ENCODE assay signal across 8 cellular contexts in genomic region chr6:6546318-6547110, GRCh38. TPM values are rescaled to one million over a fixed set of nuclear protein-coding genes. Genes with fewer than 3 reads are reported as not detected.
DNase-seq lines count a peak whose midpoint lies in the region; ATAC-seq, FAIRE-seq and TF ChIP-seq lines count a peak whose summit lies in the region.

No MANE protein-coding gene starts in this region.

- ATAC-seq in GM19397 (IDR thresholded peaks at IDR 0.05; ENCODE audit: unreplicated experiment) (peak; percentile 57), HG03460 (IDR thresholded peaks at IDR 0.05; ENCODE audit: unreplicated experiment) (peak; percentile 53)

- H3K4me1 ChIP-seq in CD8-positive, alpha-beta memory T cell (ENCODE audit: insufficient read depth, low read length), result no peaks in the 10 kb centered on the region
- H3K4me1 ChIP-seq in colonic mucosa (peaks cover 10% of the 10 kb centered on the region), liver (ENCODE audit: control insufficient read depth in 4 of 4, insufficient read depth in 4 of 4, low read length in 3 of 4) (peaks cover 4 to 14% (median 11%) of the 10 kb centered on the region in 4 donors)

- peaks cover 48 to 54% of the 10 kb centered on the region in 2 donors for H3K27me3 Mint-ChIP-seq in CD8-positive, alpha-beta memory T cell
- peaks cover 81% of the 10 kb centered on the region for H3K27me3 Mint-ChIP-seq in T-helper 2 cell treated with Interferon-gamma antibody and Interleukin-4, amounts not matched to agents 5 μg/mL and 100 μg/mL, for 36 hours (ENCODE audit: low read depth)
- peaks cover 55% of the 10 kb centered on the region for H3K27me3 Mint-ChIP-seq in stimulated activated naive CD8-positive, alpha-beta T cell treated with anti-CD3 and anti-CD28 coated beads, Interleukin-15, Interleukin-2, amounts not matched to agents 100 ng/mL and 50 ng/mL, for 24 hours

- H3K4me1 Mint-ChIP-seq in CD8-positive, alpha-beta memory T cell, result peaks cover 5 to 14% (median 7%) of the 10 kb centered on the region in 3 donors
- peaks cover 4% of the 10 kb centered on the region for H3K4me1 Mint-ChIP-seq in T-helper 2 cell treated with Interferon-gamma antibody and Interleukin-4, amounts not matched to agents 5 μg/mL and 100 μg/mL, for 36 hours (ENCODE audit: low read depth)
- H3K4me1 Mint-ChIP-seq in stimulated activated naive CD8-positive, alpha-beta T cell treated with anti-CD3 and anti-CD28 coated beads, Interleukin-15, Interleukin-2, amounts not matched to agents 100 ng/mL and 50 ng/mL, for 24 hours (ENCODE audit: low read depth), result peaks cover 5% of the 10 kb centered on the region

- peak overlapping the region; percentile 0 to 88 (median 78) for H3K4me3 Mint-ChIP-seq in CD8-positive, alpha-beta memory T cell
- H3K4me3 Mint-ChIP-seq in T-helper 2 cell treated with Interferon-gamma antibody and Interleukin-4, amounts not matched to agents 5 μg/mL and 100 μg/mL, for 36 hours, result peak overlapping the region; percentile 71
- H3K4me3 Mint-ChIP-seq in stimulated activated naive CD8-positive, alpha-beta T cell treated with anti-CD3 and anti-CD28 coated beads, Interleukin-15, Interleukin-2, amounts not matched to agents 100 ng/mL and 50 ng/mL, for 24 hours, result peak overlapping the region; percentile 78

- FAIRE-seq in urothelium cell line (lab: Jason Lieb, UNC), result no peak

- no peak overlapping the region for H3K27ac ChIP-seq in CD8-positive, alpha-beta memory T cell (ENCODE audit: low read depth, low read length)
- no peak overlapping the region for H3K27ac ChIP-seq in colonic mucosa
- no peak overlapping the region for H3K27ac ChIP-seq in liver (ENCODE audit: low read depth in 1 of 2, low read length in 2 of 2)

- no peak overlapping the region for H3K9ac ChIP-seq in colonic mucosa (ENCODE audit: low read depth in 2 of 2, low read length in 2 of 2)
- H3K9ac ChIP-seq in liver (ENCODE audit: low read depth in 1 of 2, low read length in 2 of 2), result peak overlapping the region in 1 of 2 donors; percentile 1

- 1% methylated on average over 64 of the region's 64 CpGs for WGBS in liver

- H3K27ac Mint-ChIP-seq in CD8-positive, alpha-beta memory T cell, result peak overlapping the region in 1 of 8 donors; percentile 20
- H3K27ac Mint-ChIP-seq in T-helper 2 cell treated with Interferon-gamma antibody and Interleukin-4, amounts not matched to agents 5 μg/mL and 100 μg/mL, for 36 hours, result no peak overlapping the region
- peak overlapping the region; percentile 22 for H3K27ac Mint-ChIP-seq in stimulated activated naive CD8-positive, alpha-beta T cell treated with anti-CD3 and anti-CD28 coated beads, Interleukin-15, Interleukin-2, amounts not matched to agents 100 ng/mL and 50 ng/mL, for 24 hours

- no peaks in the 10 kb centered on the region for H3K36me3 Mint-ChIP-seq in CD8-positive, alpha-beta memory T cell
- H3K36me3 Mint-ChIP-seq in T-helper 2 cell treated with Interferon-gamma antibody and Interleukin-4, amounts not matched to agents 5 μg/mL and 100 μg/mL, for 36 hours (ENCODE audit: low read depth), result no peaks in the 10 kb centered on the region
- no peaks in the 10 kb centered on the region for H3K36me3 Mint-ChIP-seq in stimulated activated naive CD8-positive, alpha-beta T cell treated with anti-CD3 and anti-CD28 coated beads, Interleukin-15, Interleukin-2, amounts not matched to agents 100 ng/mL and 50 ng/mL, for 24 hours (ENCODE audit: low read depth)

- TF ChIP-seq RAD21 in liver (IDR thresholded peaks at IDR 0.05), result no peak

- peaks cover 25% of the 10 kb centered on the region for H3K27me3 ChIP-seq in CD8-positive, alpha-beta memory T cell (ENCODE audit: insufficient read depth, low read length, poor library complexity, severe bottlenecking)
- peaks cover 23% of the 10 kb centered on the region for H3K27me3 ChIP-seq in colonic mucosa
- peaks cover 0 to 17% (median 6%) of the 10 kb centered on the region in 4 donors for H3K27me3 ChIP-seq in liver (ENCODE audit: control insufficient read depth in 4 of 4, insufficient read depth in 4 of 4, low read length in 3 of 4)

- no peaks in the 10 kb centered on the region for H3K9me3 ChIP-seq in CD8-positive, alpha-beta memory T cell (ENCODE audit: low read length)
- H3K9me3 ChIP-seq in colonic mucosa (no peaks in the 10 kb centered on the region), liver (ENCODE audit: control insufficient read depth in 4 of 4, low read length in 3 of 4) (no peaks in the 10 kb centered on the region)

- no peak for TF ChIP-seq CTCF in colonic mucosa (IDR thresholded peaks at IDR 0.05)
- TF ChIP-seq CTCF in liver (IDR thresholded peaks at IDR 0.05; ENCODE audit: low read depth, low read length, missing input control), result no peak

- peak overlapping the region; percentile 52 for H3K4me3 ChIP-seq in CD8-positive, alpha-beta memory T cell (ENCODE audit: low read length)
- H3K4me3 ChIP-seq in colonic mucosa (peak overlapping the region; percentile 31), liver (ENCODE audit: low read depth in 1 of 3, low read length in 3 of 3) (peak overlapping the region in 2 of 3 donors; percentile 42 to 55)

- H3K36me3 ChIP-seq in CD8-positive, alpha-beta memory T cell (ENCODE audit: insufficient read depth, low read length), result no peaks in the 10 kb centered on the region
- H3K36me3 ChIP-seq in colonic mucosa (no peaks in the 10 kb centered on the region), liver (ENCODE audit: control insufficient read depth in 4 of 4, insufficient read depth in 3 of 4, low read depth in 1 of 4, low read length in 3 of 4) (no peaks in the 10 kb centered on the region)

- intact Hi-C loops in colonic mucosa (cut with DNase I), result loop anchor here (5.0 to 10.0 kb wide), 2 partner anchors 489 to 1402 kb away; no protein-coding TSS in a partner anchor

- POLR2A ChIA-PET in CD8-positive, alpha-beta memory T cell (lab: Charles Lee), result no interaction called here

- DNase-seq in CD8-positive, alpha-beta memory T cell, result peak in 2 of 5 donors; percentile 4 to 6
- no peak for DNase-seq in T-helper 2 cell treated with Interferon-gamma antibody and Interleukin-4, amounts not matched to agents 5 μg/mL and 100 μg/mL, for 36 hours (ENCODE audit: low spot score)
- DNase-seq in colonic mucosa (no peak), urothelium cell line (ENCODE audit: low spot score) (no peak)

- CTCF ChIA-PET in CD8-positive, alpha-beta memory T cell (lab: Charles Lee), result interaction anchor here (0.7 to 3.1 kb wide), 24 partner anchors 8 to 1405 kb away, joined by 3 to 34 read pairs (median 4); no protein-coding TSS in a partner anchor

- H3K9me3 Mint-ChIP-seq in CD8-positive, alpha-beta memory T cell, result peaks cover 0 to 2% (median 0%) of the 10 kb centered on the region in 5 donors
- H3K9me3 Mint-ChIP-seq in T-helper 2 cell treated with Interferon-gamma antibody and Interleukin-4, amounts not matched to agents 5 μg/mL and 100 μg/mL, for 36 hours, result no peaks in the 10 kb centered on the region
- H3K9me3 Mint-ChIP-seq in stimulated activated naive CD8-positive, alpha-beta T cell treated with anti-CD3 and anti-CD28 coated beads, Interleukin-15, Interleukin-2, amounts not matched to agents 100 ng/mL and 50 ng/mL, for 24 hours, result no peaks in the 10 kb centered on the region

TF ChIP-seq in liver, 16 proteins besides CTCF, POLR2A, EP300 and RAD21:
- TF ChIP-seq SP1 (IDR thresholded peaks at IDR 0.05) (no peak), HNF4G (IDR thresholded peaks at IDR 0.05) (no peak), NR2F2 (IDR thresholded peaks at IDR 0.05) (no peak), FOXA1 (IDR thresholded peaks at IDR 0.05) (no peak), JUND (IDR thresholded peaks at IDR 0.05) (no peak), REST (IDR thresholded peaks at IDR 0.05) (no peak), FOXA2 (IDR thresholded peaks at IDR 0.05) (no peak), MAX (IDR thresholded peaks at IDR 0.05) (no peak), HNF4A (conservative IDR thresholded peaks at IDR 0.05) (no peak), EGR1 (IDR thresholded peaks at IDR 0.05; ENCODE audit: low read depth in 2 of 2) (no peak), GABPA (IDR thresholded peaks at IDR 0.05 in 1 of 2, conservative IDR thresholded peaks at IDR 0.05 in 1 of 2) (no peak)
TF ChIP-seq in liver: peak in this region for 0.

RNA-seq across cellular contexts. Expression of gene LY86, which starts 42.0 kb away (rescaled TPM):
- under 1 TPM; 0.31 to 0.53 TPM for total RNA-seq in CD8-positive, alpha-beta memory T cell
- 2.4 TPM for polyA plus RNA-seq in CD8-positive, alpha-beta memory T cell
- 1 to 10 TPM in 1 of 2 donors, under 1 TPM in 1; 0.91 to 1.3 TPM for total RNA-seq in colonic mucosa
- total RNA-seq in liver, result 1 to 10 TPM; 1.4 to 7.8 TPM
- polyA plus RNA-seq in liver, result 1 to 10 TPM; 2.3 to 5.0 TPM
